ENCODE assay signal across 1 cellular context in genomic region chr4:145839151-145839550, GRCh38.
TF ChIP-seq lines count a peak whose summit lies in the region.

No MANE protein-coding gene starts in this region.

TF ChIP-seq in WTC11, 78 proteins besides CTCF, POLR2A, EP300 and RAD21 (continued from another document):
- no peak for TF ChIP-seq STAT6 (CRISPR knock-in tag; conservative IDR thresholded peaks at IDR 0.05; ENCODE audit: low read depth)
- no peak for TF ChIP-seq EMX1 (CRISPR knock-in tag; IDR thresholded peaks at IDR 0.05)
- TF ChIP-seq USF2 (CRISPR knock-in tag; IDR thresholded peaks at IDR 0.05) = no peak
- no peak for TF ChIP-seq PREB (CRISPR knock-in tag; IDR thresholded peaks at IDR 0.05; ENCODE audit: borderline replicate concordance)
- TF ChIP-seq ZSCAN18 (CRISPR knock-in tag; IDR thresholded peaks at IDR 0.05) = no peak
- no peak for TF ChIP-seq FOXP1 (CRISPR knock-in tag; IDR thresholded peaks at IDR 0.05; ENCODE audit: borderline replicate concordance)
